In genomic region chr20:18497603-18498002, GRCh38 we compare ENCODE assay signal across 9 cellular contexts. TPM values are rescaled to one million over a fixed set of nuclear protein-coding genes. Genes with fewer than 3 reads are reported as not detected.
A peak's percentile ranks its signal among the peaks of the same experiment; 100 is the strongest.
DNase-seq lines count a peak whose midpoint lies in the region; ATAC-seq, FAIRE-seq and TF ChIP-seq lines count a peak whose summit lies in the region.
"Had no signal": no experiment of that assay in that cellular context is flagged by ENCODE, and none has a peak within 500 bp of the region (broad histone marks: within the 10 kb centered on the region; RNA-seq: fewer than 3 reads in every experiment).

No MANE protein-coding gene starts in this region.

- FAIRE-seq in endothelial cell of umbilical vein (lab: Jason Lieb, UNC) (no peak), pancreas (lab: Jason Lieb, UNC) (no peak)

- dilution Hi-C loops in endothelial cell of umbilical vein (cut with MboI; ENCODE audit: extremely low pct_ligation_motif_present, low sequenced_read_pairs), result no loop called here

- H3K4me1 ChIP-seq in H9 (ENCODE audit: insufficient read depth, low read length) (no peaks in the 10 kb centered on the region), SJCRH30 (peaks cover 8% of the 10 kb centered on the region), endothelial cell of umbilical vein (ENCODE audit: control insufficient read depth, extremely low read depth, insufficient read depth, low read length) (peaks cover 10% of the 10 kb centered on the region), rectal smooth muscle tissue (ENCODE audit: control insufficient read depth, insufficient read depth, low read length) (peaks cover 6% of the 10 kb centered on the region), pancreas (peaks cover 0 to 8% (median 0%) of the 10 kb centered on the region in 3 donors)

- no peaks in the 10 kb centered on the region for H3K9me3 ChIP-seq in H9 (ENCODE audit: control insufficient read depth, low read depth, low read length)
- no peaks in the 10 kb centered on the region for H3K9me3 ChIP-seq in SJCRH30 (replicated peaks)
- no peaks in the 10 kb centered on the region for H3K9me3 ChIP-seq in endothelial cell of umbilical vein (replicated peaks; ENCODE audit: control insufficient read depth, insufficient read depth, low read length)
- H3K9me3 ChIP-seq in pancreas, result no peaks in the 10 kb centered on the region
- H3K9me3 ChIP-seq: adrenal gland had no signal

- H3K23ac ChIP-seq in H9 (ENCODE audit: insufficient read length, low read depth, low read length), result no peak overlapping the region

- no peaks in the 10 kb centered on the region for H3K9me3 Mint-ChIP-seq in H9

- H4K5ac ChIP-seq in H9 (ENCODE audit: insufficient read length, low read depth, low read length), result no peak overlapping the region

- H3K4me3 ChIP-seq in SJCRH30 (peak overlapping the region; percentile 74), endothelial cell of umbilical vein (replicated peaks in 1 of 3; ENCODE audit: insufficient read depth in 1 of 3, low read depth in 1 of 3, low read length in 3 of 3) (no peak overlapping the region), rectal smooth muscle tissue (ENCODE audit: low read length) (peak overlapping the region; percentile 95), pancreas (peak overlapping the region in 2 of 4 donors; percentile 65 to 74)

- H3K4ac ChIP-seq in H9 (ENCODE audit: low read depth, low read length), result no peak overlapping the region

- no peak overlapping the region for H3K18ac ChIP-seq in H9 (ENCODE audit: insufficient read length, low read depth, low read length)

- no peak overlapping the region for H2BK5ac ChIP-seq in H9 (ENCODE audit: insufficient read length, low read length)

- no peak for ATAC-seq in pancreas

- no peak overlapping the region for H2BK20ac ChIP-seq in H9 (ENCODE audit: low read depth, low read length, poor library complexity, severe bottlenecking)

- H4K91ac ChIP-seq in H9 (ENCODE audit: insufficient read length, low read depth, low read length), result no peak overlapping the region

- H3K4me3 Mint-ChIP-seq in H9, result peak overlapping the region in 1 of 2 experiments; percentile 98; a peak in 2 of 5 replicates

- H3K27me3 ChIP-seq in H9 (ENCODE audit: insufficient read depth, low read length) (no peaks in the 10 kb centered on the region), SJCRH30 (no peaks in the 10 kb centered on the region), endothelial cell of umbilical vein (ENCODE audit: control insufficient read depth in 2 of 2, insufficient read depth in 2 of 2, low read length in 2 of 2) (no peaks in the 10 kb centered on the region), rectal smooth muscle tissue (ENCODE audit: control insufficient read depth, insufficient read depth, low read length) (no peaks in the 10 kb centered on the region), pancreas (no peaks in the 10 kb centered on the region)
- H3K27me3 ChIP-seq: adrenal gland had no signal

- no TSS peak for BruUV-seq in endothelial cell of umbilical vein (replicated peaks; lab: Mats Ljungman, UMichigan)

- peaks cover 7% of the 10 kb centered on the region for H3K23me2 ChIP-seq in H9 (ENCODE audit: insufficient read length, low read depth, low read length, poor library complexity, severe bottlenecking)

- H4K20me1 ChIP-seq in H9 (ENCODE audit: control insufficient read depth, insufficient read depth, insufficient read length) (no peaks in the 10 kb centered on the region), endothelial cell of umbilical vein (replicated peaks; ENCODE audit: control insufficient read depth, extremely low read depth, insufficient read depth, low read length) (no peaks in the 10 kb centered on the region)

- H3K27ac ChIP-seq in H9 (ENCODE audit: insufficient read length, low read depth, low read length), result no peak overlapping the region
- H3K27ac ChIP-seq in SJCRH30, result peak overlapping the region; percentile 40; the same call in 1 of the 2 replicates
- no peak overlapping the region for H3K27ac ChIP-seq in endothelial cell of umbilical vein (ENCODE audit: insufficient read depth, low read depth, low read length)
- H3K27ac ChIP-seq in rectal smooth muscle tissue (ENCODE audit: low read depth, low read length), result no peak overlapping the region
- peak overlapping the region in 1 of 4 donors; percentile 8 for H3K27ac ChIP-seq in pancreas

- H2AFZ ChIP-seq in H9 (ENCODE audit: low read length) (peak overlapping the region; percentile 36), endothelial cell of umbilical vein (ENCODE audit: low read depth, low read length) (peak overlapping the region; percentile 21)

- intact Hi-C loops in endothelial cell of umbilical vein (cut with micrococcal nuclease), result loop anchor here (1.0 kb wide), 2 partner anchors 10 to 30 kb away; partner anchors contain the start of genes DZANK1, POLR3F and SEC23B
- intact Hi-C loops in pancreas (cut with DNase I), result no loop called here

- H3K9ac ChIP-seq in H9 (ENCODE audit: extremely low read depth, insufficient read length, low read length) (no peak overlapping the region), endothelial cell of umbilical vein (replicated peaks; ENCODE audit: extremely low read depth, insufficient read depth, low read length) (no peak overlapping the region), rectal smooth muscle tissue (ENCODE audit: low read length) (no peak overlapping the region)

- no peaks in the 10 kb centered on the region for H3K79me2 ChIP-seq in H9 (ENCODE audit: insufficient read depth, low read length)
- H3K79me2 ChIP-seq in endothelial cell of umbilical vein (ENCODE audit: control insufficient read depth, insufficient read depth, low read length), result peaks cover 4% of the 10 kb centered on the region

- H3K4me2 ChIP-seq in H9 (ENCODE audit: insufficient read depth, insufficient read length, low read length) (no peak overlapping the region), endothelial cell of umbilical vein (ENCODE audit: insufficient read depth, low read length) (peak overlapping the region; percentile 5)

- H2BK12ac ChIP-seq in H9 (ENCODE audit: insufficient read length, low read depth, low read length), result no peak overlapping the region

- WGBS in H9 (ENCODE audit: extremely low coverage, insufficient read length, low lambda C conversion rate), result no CpG with 5 or more reads among the region's 3 CpGs
- 94% methylated on average over 3 of the region's 3 CpGs for WGBS in pancreas, 2 donors

- DNase-seq in H9, result no peak
- no peak for DNase-seq in SJCRH30
- no peak for DNase-seq in endothelial cell of umbilical vein (ENCODE audit: low read depth, low spot score)
- no peak for DNase-seq in T-helper 9 cell
- DNase-seq in SW 1271 (lab: John Stamatoyannopoulos, UW), result no peak
- no peak for DNase-seq in effector CD4-positive, alpha-beta T cell
- DNase-seq in pancreas, result no peak

- no peak overlapping the region for H2BK15ac ChIP-seq in H9 (ENCODE audit: low read depth, low read length)

- H2AK5ac ChIP-seq in H9 (ENCODE audit: insufficient read length, low read length), result no peak overlapping the region

- peaks cover 5 to 8% (median 7%) of the 10 kb centered on the region in 3 experiments; a peak in 5 of 7 replicates for H3K36me3 Mint-ChIP-seq in H9 (ENCODE audit: insufficient read depth in 1 of 3, low read depth in 3 of 3)

- H2BK120ac ChIP-seq in H9 (ENCODE audit: low read depth, low read length, poor library complexity, severe bottlenecking), result no peak overlapping the region

- H3K27me3 Mint-ChIP-seq in H9 (ENCODE audit: low read depth), result no peaks in the 10 kb centered on the region

- CTCF ChIA-PET in endothelial cell of umbilical vein (lab: Charles Lee), result interaction anchor here (0.7 to 1.9 kb wide), 5 partner anchors 9 to 31 kb away, joined by 3 to 6 read pairs (median 4); partner anchors contain the start of genes DZANK1, POLR3F and SEC23B

- no peaks in the 10 kb centered on the region for H3K79me1 ChIP-seq in H9 (ENCODE audit: insufficient read depth, low read depth, low read length, poor library complexity, severe bottlenecking)

- no peak overlapping the region for H3T11ph ChIP-seq in H9 (ENCODE audit: low read length)

- TF ChIP-seq CTCF in H9 (conservative IDR thresholded peaks at IDR 0.05) (no peak), endothelial cell of umbilical vein (IDR thresholded peaks at IDR 0.05; ENCODE audit: extremely low read depth in 1 of 2, insufficient read depth in 1 of 2, low read depth in 1 of 2, low read length in 2 of 2) (no peak), pancreas (IDR thresholded peaks at IDR 0.05) (no peak)

- no peak overlapping the region for H4K8ac ChIP-seq in H9 (replicated peaks; ENCODE audit: insufficient read length, low read depth, low read length)

- H3K36me3 ChIP-seq in SJCRH30 (peaks cover 7% of the 10 kb centered on the region; the same call in 1 of the 2 replicates), endothelial cell of umbilical vein (ENCODE audit: control insufficient read depth in 2 of 2, extremely low read depth in 1 of 2, insufficient read depth in 2 of 2, low read length in 2 of 2) (no peaks in the 10 kb centered on the region), rectal smooth muscle tissue (ENCODE audit: control insufficient read depth, insufficient read depth, low read length) (no peaks in the 10 kb centered on the region), pancreas (no peaks in the 10 kb centered on the region)
- H3K36me3 ChIP-seq: adrenal gland had no signal

- H3K14ac ChIP-seq in H9 (ENCODE audit: insufficient read depth, low read length), result no peak overlapping the region

- no peak for TF ChIP-seq POLR2A in endothelial cell of umbilical vein (IDR thresholded peaks at IDR 0.05; ENCODE audit: low read depth, low read length)

- no peaks in the 10 kb centered on the region for H3K9me1 ChIP-seq in endothelial cell of umbilical vein (replicated peaks; ENCODE audit: control insufficient read depth, extremely low read depth, insufficient read depth, low read length)

- H3K56ac ChIP-seq in H9 (ENCODE audit: insufficient read length, low read depth, low read length), result no peak overlapping the region

- H3K27ac Mint-ChIP-seq in H9, result no peak overlapping the region

- peaks cover 11 to 12% of the 10 kb centered on the region in 2 experiments for H3K4me1 Mint-ChIP-seq in H9

- POLR2A ChIA-PET in endothelial cell of umbilical vein (lab: Charles Lee), result interaction anchor here (2.1 kb wide), 1 partner anchor 10 kb away, joined by 13 read pairs; the partner anchor contains the start of gene SEC23B

RNA-seq across cellular contexts. Expression of gene RBBP9, which starts 0.6 kb away (rescaled TPM):
- 12.0 TPM in 2 replicates for total RNA-seq in H9 (2021)
- total RNA-seq in SJCRH30 (2014; rRNA removed; shearing (Covaris generic)), result 29.6 and 30.3 TPM in 2 replicates
- 17.0 and 17.2 TPM in 2 replicates for total RNA-seq in endothelial cell of umbilical vein
- 8.5 and 9.1 TPM in 2 replicates for polyA plus RNA-seq in endothelial cell of umbilical vein
- 9.9 and 12.0 TPM in 2 replicates for polyA plus RNA-seq in endothelial cell of umbilical vein (2011; cell fraction: cytosol; rRNA removed)
- polyA plus RNA-seq in endothelial cell of umbilical vein (2011; cell fraction: nucleus; rRNA removed), result 4.6 and 5.2 TPM in 2 replicates
- polyA plus RNA-seq in endothelial cell of umbilical vein (2012), result 13.6 and 16.7 TPM in 2 replicates
- polyA minus RNA-seq in endothelial cell of umbilical vein, result 28.3 and 49.5 TPM in 2 replicates
- polyA minus RNA-seq in endothelial cell of umbilical vein (2011; cell fraction: cytosol; rRNA and poly(A)+ RNA removed), result 7.0 TPM
- polyA minus RNA-seq in endothelial cell of umbilical vein (2011; cell fraction: nucleus; rRNA and poly(A)+ RNA removed), result 4.1 and 5.0 TPM in 2 replicates
- total RNA-seq in pancreas, result 1 to 10 TPM; 3.9 to 7.3 (median 6.3) TPM
- polyA plus RNA-seq in pancreas, result 1 to 10 TPM; 2.1 to 4.5 TPM

RNA-seq across cellular contexts. Expression of gene SEC23B, which starts 10.1 kb away (rescaled TPM):
- 60.0 and 65.9 TPM in 2 replicates for total RNA-seq in H9 (2021)
- 58.3 and 61.4 TPM in 2 replicates for total RNA-seq in SJCRH30 (2014; rRNA removed; shearing (Covaris generic))
- total RNA-seq in endothelial cell of umbilical vein, result 38.0 and 42.5 TPM in 2 replicates
- 38.7 and 44.0 TPM in 2 replicates for polyA plus RNA-seq in endothelial cell of umbilical vein
- 37.7 and 45.1 TPM in 2 replicates for polyA plus RNA-seq in endothelial cell of umbilical vein (2011; cell fraction: cytosol; rRNA removed)
- polyA plus RNA-seq in endothelial cell of umbilical vein (2011; cell fraction: nucleus; rRNA removed), result 42.0 and 48.1 TPM in 2 replicates
- 48.6 and 56.7 TPM in 2 replicates for polyA plus RNA-seq in endothelial cell of umbilical vein (2012)
- polyA minus RNA-seq in endothelial cell of umbilical vein, result 67.9 and 83.8 TPM in 2 replicates
- 37.0 TPM for polyA minus RNA-seq in endothelial cell of umbilical vein (2011; cell fraction: cytosol; rRNA and poly(A)+ RNA removed)
- 26.9 and 47.1 TPM in 2 replicates for polyA minus RNA-seq in endothelial cell of umbilical vein (2011; cell fraction: nucleus; rRNA and poly(A)+ RNA removed)
- 10 to 100 TPM; 39.3 to 55.8 (median 47.7) TPM for total RNA-seq in pancreas
- polyA plus RNA-seq in pancreas, result 10 to 100 TPM; 10.1 to 23.9 TPM

RNA-seq across cellular contexts. Expression of gene POLR3F, which starts 30.4 kb away (rescaled TPM):
- total RNA-seq in H9 (2021) (16.1 and 17.6 TPM in 2 replicates), endothelial cell of umbilical vein (9.8 and 10.2 TPM in 2 replicates), pancreas (1 to 10 TPM; 3.3 to 4.8 (median 3.8) TPM)
- total RNA-seq in SJCRH30 (2014; rRNA removed; shearing (Covaris generic)), result 25.5 and 28.8 TPM in 2 replicates
- polyA plus RNA-seq in endothelial cell of umbilical vein (2.7 and 4.5 TPM in 2 replicates), pancreas (1 to 10 TPM; 4.4 to 8.6 TPM)
- 5.3 and 5.6 TPM in 2 replicates for polyA plus RNA-seq in endothelial cell of umbilical vein (2011; cell fraction: cytosol; rRNA removed)
- polyA plus RNA-seq in endothelial cell of umbilical vein (2011; cell fraction: nucleus; rRNA removed), result 8.9 and 14.2 TPM in 2 replicates
- 8.4 and 11.0 TPM in 2 replicates for polyA plus RNA-seq in endothelial cell of umbilical vein (2012)
- polyA minus RNA-seq in endothelial cell of umbilical vein, result 3.9 and 4.4 TPM in 2 replicates
- 11.7 TPM for polyA minus RNA-seq in endothelial cell of umbilical vein (2011; cell fraction: cytosol; rRNA and poly(A)+ RNA removed)
- polyA minus RNA-seq in endothelial cell of umbilical vein (2011; cell fraction: nucleus; rRNA and poly(A)+ RNA removed), result 12.1 and 13.3 TPM in 2 replicates

RNA-seq across cellular contexts. Expression of gene DZANK1, which starts 30.8 kb away (rescaled TPM):
- 9.6 and 10.5 TPM in 2 replicates for total RNA-seq in H9 (2021)
- 1.9 and 2.1 TPM in 2 replicates for total RNA-seq in SJCRH30 (2014; rRNA removed; shearing (Covaris generic))
- total RNA-seq in endothelial cell of umbilical vein, result 1.8 and 3.0 TPM in 2 replicates
- polyA plus RNA-seq in endothelial cell of umbilical vein, result 0.97 and 1.1 TPM in 2 replicates
- polyA plus RNA-seq in endothelial cell of umbilical vein (2011; cell fraction: cytosol; rRNA removed), result 1.1 and 1.2 TPM in 2 replicates
- polyA plus RNA-seq in endothelial cell of umbilical vein (2011; cell fraction: nucleus; rRNA removed), result 4.1 and 4.4 TPM in 2 replicates
- polyA plus RNA-seq in endothelial cell of umbilical vein (2012), result 0.90 and 1.1 TPM in 2 replicates
- 0.80 and 1.2 TPM in 2 replicates for polyA minus RNA-seq in endothelial cell of umbilical vein
- polyA minus RNA-seq in endothelial cell of umbilical vein (2011; cell fraction: cytosol; rRNA and poly(A)+ RNA removed), result 0.72 TPM
- 1.5 and 1.7 TPM in 2 replicates for polyA minus RNA-seq in endothelial cell of umbilical vein (2011; cell fraction: nucleus; rRNA and poly(A)+ RNA removed)
- 1 to 10 TPM in 2 of 6 donors, under 1 TPM in 4; 0.73 to 1.8 (median 0.95) TPM for total RNA-seq in pancreas
- 1 to 10 TPM; 2.4 to 3.6 TPM for polyA plus RNA-seq in pancreas

Comparison
In these comparisons a context has a peak if more than half of its experiments do, and no peak if none do; other contexts are left out.
1. H3K4me3 ChIP-seq: peak in SJCRH30 (single experiment) and rectal smooth muscle tissue (single experiment); none in endothelial cell of umbilical vein (0 of 3).